8 cellular contexts compared by ENCODE assay signal in genomic region chr14:88492272-88493089, GRCh38.
A peak's percentile ranks its signal among the peaks of the same experiment; 100 is the strongest.
DNase-seq lines count a peak whose midpoint lies in the region; ATAC-seq and TF ChIP-seq lines count a peak whose summit lies in the region.

No MANE protein-coding gene starts in this region.

- H3K9ac ChIP-seq in adipocyte (ENCODE audit: low read length), result no peak overlapping the region

- DNase-seq in NCI-H2029 (lab: John Stamatoyannopoulos, UW) (peak; percentile 20), NCI-H2029 treated with DMSO at 0.1 percent for 48 hours (lab: John Stamatoyannopoulos, UW) (no peak), NB4 (ENCODE audit: low read depth) (peak; percentile 82), SKM-1 (lab: John Stamatoyannopoulos, UW; ENCODE audit: unreplicated experiment) (peak; percentile 15), adipocyte (ENCODE audit: low read depth) (peak; percentile 91), left cardiac atrium (peak; percentile 44), renal cortical epithelial cell (ENCODE audit: low read depth) (peak; percentile 64)

- TF ChIP-seq CTCF in NB4 (IDR thresholded peaks at IDR 0.05; ENCODE audit: low read depth, low read length), result peak; percentile 77

- H3K36me3 ChIP-seq in adipocyte (ENCODE audit: control insufficient read depth, insufficient read depth, low read length, severe bottlenecking), result peaks cover 45% of the 10 kb centered on the region

- H3K27me3 ChIP-seq in adipocyte (replicated peaks; ENCODE audit: control insufficient read depth, insufficient read depth, low read length), result no peaks in the 10 kb centered on the region

- TF ChIP-seq POLR2A in NB4 (IDR thresholded peaks at IDR 0.05; ENCODE audit: extremely low read depth, insufficient read length), result no peak

- intact Hi-C loops in left cardiac atrium (cut with DNase I), result loop anchor here (2.0 to 10.0 kb wide), 2 partner anchors 60 to 62 kb away; partner anchors contain the start of gene PTPN21 (in 1 of the 2)

- no peaks in the 10 kb centered on the region for H3K4me1 ChIP-seq in adipocyte (ENCODE audit: control insufficient read depth, insufficient read depth, low read length)

- peak; percentile 90 for ATAC-seq in HG02588 (IDR thresholded peaks at IDR 0.05; ENCODE audit: unreplicated experiment)
- ATAC-seq in left cardiac atrium, result peak; percentile 82

- H3K4me3 ChIP-seq in NB4 (ENCODE audit: low read depth, low read length) (no peak overlapping the region), adipocyte (ENCODE audit: low read length) (no peak overlapping the region)

- no peaks in the 10 kb centered on the region for H3K9me3 ChIP-seq in adipocyte (ENCODE audit: control insufficient read depth, low read length)
